26 cellular contexts compared by ENCODE assay signal in genomic region chr2:137721733-137722132, GRCh38.
"Had no signal": no experiment of that assay in that cellular context is flagged by ENCODE, and none has a peak within 500 bp of the region (broad histone marks: within the 10 kb centered on the region; RNA-seq: fewer than 3 reads in every experiment).

No MANE protein-coding gene starts in this region.

- H3K27me3 ChIP-seq: left lung, neural progenitor cell, neutrophil, ovary, spleen, suprapubic skin, tibial nerve, uterus had no signal

- ATAC-seq: left colon; left lung; lower lobe of right lung; naive thymus-derived CD8-positive, alpha-beta T cell; right cardiac atrium; sciatic nerve; stimulated activated effector memory CD8-positive, alpha-beta T cell treated with anti-CD3 and anti-CD28 coated beads, Interleukin-12 subunit alpha, Interleukin-12 subunit beta, amount 100 ng/mL, for 72 hours had no signal

- H3K36me3 ChIP-seq: left lung, lower lobe of right lung, neutrophil, ovary, prostate gland, spleen, suprapubic skin, thoracic aorta, tibial nerve, uterus had no signal

- FAIRE-seq: keratinocyte had no signal

- H3K27ac ChIP-seq: left lung, lower lobe of right lung, neural progenitor cell, neutrophil, ovary, prostate gland, skin epidermis, spleen, suprapubic skin, thoracic aorta, tibial nerve, uterus had no signal

- H3K9me3 ChIP-seq: lower lobe of right lung, neutrophil, ovary, prostate gland, suprapubic skin, thoracic aorta, uterus had no signal

- DNase-seq: hippocampal formation; left colon; left lung; lower lobe of right lung; mammary epithelial cell; mesenchymal stem cell; naive thymus-derived CD8-positive, alpha-beta T cell; nephron progenitor cell; ovary; posterior cingulate gyrus; retina; right cardiac atrium; spleen; stimulated activated CD4-positive, alpha-beta T cell treated with anti-CD3 and anti-CD28 coated beads, Interleukin-4, amount 100 ng/mL, for 24 hours; stimulated activated naive CD4-positive, alpha-beta T cell; uterus had no signal

- H3K4me1 ChIP-seq: left lung, lower lobe of right lung, prostate gland, spleen, suprapubic skin, tibial nerve, uterus had no signal

- H3K4me3 ChIP-seq: left lung, lower lobe of right lung, neural progenitor cell, ovary, prostate gland, skin epidermis, spleen, suprapubic skin, thoracic aorta, tibial nerve, uterus had no signal
